8 cellular contexts compared by ENCODE assay signal in the genomic region with DNA sequence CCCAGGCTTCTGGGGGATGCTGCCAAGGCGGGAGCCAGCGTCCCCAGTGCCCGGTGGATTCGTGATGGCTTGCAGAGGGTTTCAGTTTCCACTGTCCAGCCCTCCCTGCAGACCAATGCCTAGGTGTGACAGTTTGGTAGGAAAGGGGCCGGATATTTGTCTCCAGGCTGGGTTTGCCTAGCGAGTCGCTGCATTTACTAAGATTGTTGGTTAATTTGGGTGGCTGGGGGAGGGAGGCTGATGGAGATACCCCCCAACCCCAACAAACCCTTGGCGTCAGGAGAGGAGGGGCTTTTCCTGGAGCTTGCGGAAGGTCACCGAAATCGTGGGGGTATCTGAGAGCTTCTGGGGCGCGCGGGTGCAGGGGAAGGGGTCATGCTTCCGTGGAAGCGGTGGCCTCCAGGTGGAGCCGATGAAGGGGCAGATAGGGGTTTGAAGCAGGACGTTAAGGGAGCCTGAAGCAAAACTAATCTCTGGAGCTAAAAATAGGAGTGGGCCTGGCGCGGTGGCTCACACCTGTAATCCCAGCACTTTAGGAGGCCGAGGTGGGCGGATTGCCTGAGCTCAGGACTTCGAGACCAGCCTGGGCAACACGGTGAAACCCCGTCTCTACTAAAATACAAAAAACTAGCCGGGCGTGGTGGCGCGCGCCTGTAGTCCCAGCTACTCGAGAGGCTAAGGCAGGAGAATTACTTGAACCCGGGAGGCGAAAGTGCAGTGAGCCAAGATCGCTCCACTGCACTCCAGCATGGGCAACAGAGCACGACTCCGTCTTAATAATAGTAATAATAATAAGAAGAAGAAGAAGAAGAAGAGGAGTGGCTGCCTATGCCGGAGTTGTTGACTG. TPM values are rescaled to one million over a fixed set of nuclear protein-coding genes. Genes with fewer than 3 reads are reported as not detected.
A peak's percentile ranks its signal among the peaks of the same experiment; 100 is the strongest.
DNase-seq lines count a peak whose midpoint lies in the region; ATAC-seq and TF ChIP-seq lines count a peak whose summit lies in the region.

No MANE protein-coding gene starts in this region.

- RAD21 ChIA-PET in HCT116 (lab: Charles Lee; ENCODE audit: low non-redundant PET in 1 of 2, low total read pairs in 2 of 2, uncharacterized antibody in 2 of 2, unreplicated experiment in 2 of 2), result no interaction called here

- peaks cover 9 to 26% of the 10 kb centered on the region in 2 experiments; a peak in 3 of 4 replicates for H3K4me1 ChIP-seq in HCT116 (ENCODE audit: control insufficient read depth in 1 of 2, insufficient read depth in 2 of 2, low read length in 2 of 2)

- H3K27me3 ChIP-seq in HCT116 (ENCODE audit: insufficient read depth, low read length), result no peaks in the 10 kb centered on the region

- peak overlapping the region; percentile 79 for H3K27ac ChIP-seq in HCT116 (ENCODE audit: low read depth, low read length)

- H2AFZ ChIP-seq in HCT116 (ENCODE audit: low read depth, low read length, poor library complexity, severe bottlenecking), result no peak overlapping the region

- DNase-seq in HCT116 (ENCODE audit: low read depth, low spot score) (no peak), islet precursor cell (peak; percentile 75), kidney glomerular epithelial cell (lab: John Stamatoyannopoulos, UW) (no peak), NCI-H526 treated with DMSO at 0.1 percent for 48 hours (lab: John Stamatoyannopoulos, UW) (no peak)
- no peak for DNase-seq in activated naive CD8-positive, alpha-beta T cell treated with anti-CD3 and anti-CD28 coated beads, Interleukin-2, amount 50 U/mL, for 24 hours
- no peak for DNase-seq in stimulated activated naive B cell treated with anti-CD40 and anti-IgM and Interleukin-4, amounts not matched to agents 10 μg/mL and 1 μg/mL and 100 μg/mL, for 72 hours

- TF ChIP-seq RAD21 in HCT116 (IDR thresholded peaks at IDR 0.05; ENCODE audit: low read depth), result no peak

- TF ChIP-seq POLR2A in HCT116 (IDR thresholded peaks at IDR 0.05; ENCODE audit: borderline replicate concordance, extremely low read depth, insufficient read depth, insufficient read length), result no peak

- no peaks in the 10 kb centered on the region; the same call in 1 of the 2 replicates for H4K20me1 ChIP-seq in HCT116 (ENCODE audit: insufficient read depth)

- no TSS peak for BruUV-seq in HCT116 (replicated peaks; lab: Mats Ljungman, UMichigan)

- H3K27me3 Mint-ChIP-seq in activated naive CD8-positive, alpha-beta T cell treated with anti-CD3 and anti-CD28 coated beads, Interleukin-2, amount 50 U/mL, for 24 hours, result peaks cover 36% of the 10 kb centered on the region
- H3K27me3 Mint-ChIP-seq in stimulated activated naive B cell treated with anti-CD40 and anti-IgM and Interleukin-4, amounts not matched to agents 10 μg/mL and 1 μg/mL and 100 μg/mL, for 72 hours, result peaks cover 4 to 6% of the 10 kb centered on the region in 2 donors

- no peak overlapping the region for H3K27ac Mint-ChIP-seq in activated naive CD8-positive, alpha-beta T cell treated with anti-CD3 and anti-CD28 coated beads, Interleukin-2, amount 50 U/mL, for 24 hours
- peak overlapping the region; percentile 14 for H3K27ac Mint-ChIP-seq in stimulated activated naive B cell treated with anti-CD40 and anti-IgM and Interleukin-4, amounts not matched to agents 10 μg/mL and 1 μg/mL and 100 μg/mL, for 72 hours

- POLR2A ChIA-PET in HCT116 (lab: Charles Lee), result no interaction called here

- no peak for TF ChIP-seq CTCF in HCT116 (IDR thresholded peaks at IDR 0.05 in 2 of 3, conservative IDR thresholded peaks at IDR 0.05 in 1 of 3; ENCODE audit: borderline replicate concordance in 1 of 3, insufficient read depth in 1 of 3, low read depth in 2 of 3, low read length in 2 of 3)

- H3K4me2 ChIP-seq in HCT116 (ENCODE audit: low read length), result peak overlapping the region; percentile 97

- peak overlapping the region; percentile 65 to 78 for H3K4me3 ChIP-seq in HCT116 (replicated peaks in 1 of 2; ENCODE audit: low read depth in 1 of 2, low read length in 2 of 2)

- ATAC-seq in HCT116 (no peak), HG03342 (IDR thresholded peaks at IDR 0.05; ENCODE audit: unreplicated experiment) (no peak), GM21723 (IDR thresholded peaks at IDR 0.05; ENCODE audit: unreplicated experiment) (no peak)
- no peak for ATAC-seq in activated naive CD8-positive, alpha-beta T cell treated with anti-CD3 and anti-CD28 coated beads, Interleukin-2, amount 50 U/mL, for 24 hours
- ATAC-seq in stimulated activated naive B cell treated with anti-CD40 and anti-IgM and Interleukin-4, amounts not matched to agents 10 μg/mL and 1 μg/mL and 100 μg/mL, for 72 hours (replicated peaks), result no peak

- H3K36me3 ChIP-seq in HCT116 (ENCODE audit: control insufficient read depth in 1 of 2, insufficient read depth in 2 of 2, low read length in 2 of 2), result 0 out of 4 replicates have a peak, but pooled peaks cover 0 to 3% of the 10 kb centered on the region in 2 experiments

- H3K9me2 ChIP-seq in HCT116 (ENCODE audit: insufficient read depth), result no peaks in the 10 kb centered on the region

- no peaks in the 10 kb centered on the region for H3K9me3 Mint-ChIP-seq in activated naive CD8-positive, alpha-beta T cell treated with anti-CD3 and anti-CD28 coated beads, Interleukin-2, amount 50 U/mL, for 24 hours
- no peaks in the 10 kb centered on the region for H3K9me3 Mint-ChIP-seq in stimulated activated naive B cell treated with anti-CD40 and anti-IgM and Interleukin-4, amounts not matched to agents 10 μg/mL and 1 μg/mL and 100 μg/mL, for 72 hours

- H3K36me3 Mint-ChIP-seq in activated naive CD8-positive, alpha-beta T cell treated with anti-CD3 and anti-CD28 coated beads, Interleukin-2, amount 50 U/mL, for 24 hours (ENCODE audit: low read depth), result no peaks in the 10 kb centered on the region
- H3K36me3 Mint-ChIP-seq in stimulated activated naive B cell treated with anti-CD40 and anti-IgM and Interleukin-4, amounts not matched to agents 10 μg/mL and 1 μg/mL and 100 μg/mL, for 72 hours, result no peaks in the 10 kb centered on the region

- peak overlapping the region; percentile 40 for H3K4me3 Mint-ChIP-seq in activated naive CD8-positive, alpha-beta T cell treated with anti-CD3 and anti-CD28 coated beads, Interleukin-2, amount 50 U/mL, for 24 hours
- peak overlapping the region; percentile 60 to 70 for H3K4me3 Mint-ChIP-seq in stimulated activated naive B cell treated with anti-CD40 and anti-IgM and Interleukin-4, amounts not matched to agents 10 μg/mL and 1 μg/mL and 100 μg/mL, for 72 hours

- CTCF ChIA-PET in HCT116 (lab: Charles Lee), result no interaction called here

- H3K4me1 Mint-ChIP-seq in activated naive CD8-positive, alpha-beta T cell treated with anti-CD3 and anti-CD28 coated beads, Interleukin-2, amount 50 U/mL, for 24 hours, result peaks cover 13% of the 10 kb centered on the region
- H3K4me1 Mint-ChIP-seq in stimulated activated naive B cell treated with anti-CD40 and anti-IgM and Interleukin-4, amounts not matched to agents 10 μg/mL and 1 μg/mL and 100 μg/mL, for 72 hours, result peaks cover 12 to 28% of the 10 kb centered on the region in 2 donors

- peaks cover 28% of the 10 kb centered on the region for H3K79me2 ChIP-seq in HCT116 (ENCODE audit: insufficient read depth, low read length)

- H3K9me3 ChIP-seq in HCT116 (ENCODE audit: control insufficient read depth in 1 of 2, insufficient read depth in 1 of 2, low read depth in 1 of 2, low read length in 2 of 2), result no peaks in the 10 kb centered on the region

- intact Hi-C loops in HCT116 (cut with micrococcal nuclease), result no loop called here

- peak overlapping the region; percentile 79 for H3K9ac ChIP-seq in HCT116 (ENCODE audit: low read length)

TF ChIP-seq in HCT116, 20 proteins besides CTCF, POLR2A, EP300 and RAD21:
- TF ChIP-seq, protein P1, sequence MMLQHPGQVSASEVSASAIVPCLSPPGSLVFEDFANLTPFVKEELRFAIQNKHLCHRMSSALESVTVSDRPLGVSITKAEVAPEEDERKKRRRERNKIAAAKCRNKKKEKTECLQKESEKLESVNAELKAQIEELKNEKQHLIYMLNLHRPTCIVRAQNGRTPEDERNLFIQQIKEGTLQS (IDR thresholded peaks at IDR 0.05), result no peak
- TF ChIP-seq ELF1 (IDR thresholded peaks at IDR 0.05; ENCODE audit: borderline replicate concordance, low read depth) (no peak), SRF (IDR thresholded peaks at IDR 0.05; ENCODE audit: low read depth) (no peak), FOSL1 (IDR thresholded peaks at IDR 0.05; ENCODE audit: low read depth) (no peak), JUND (IDR thresholded peaks at IDR 0.05) (no peak), TCF7L2 (IDR thresholded peaks at IDR 0.05; ENCODE audit: borderline replicate concordance, extremely low read depth, insufficient read depth, insufficient read length) (no peak), SIN3A (IDR thresholded peaks at IDR 0.05; ENCODE audit: low read depth) (no peak), EZH2phosphoT487 (IDR thresholded peaks at IDR 0.05; ENCODE audit: borderline replicate concordance) (no peak), ZFX (IDR thresholded peaks at IDR 0.05) (no peak), CEBPB (IDR thresholded peaks at IDR 0.05; ENCODE audit: low read depth) (no peak), EGR1 (IDR thresholded peaks at IDR 0.05; ENCODE audit: low read depth) (no peak), EZH2 (IDR thresholded peaks at IDR 0.05) (no peak)
- TF ChIP-seq, protein P2, sequence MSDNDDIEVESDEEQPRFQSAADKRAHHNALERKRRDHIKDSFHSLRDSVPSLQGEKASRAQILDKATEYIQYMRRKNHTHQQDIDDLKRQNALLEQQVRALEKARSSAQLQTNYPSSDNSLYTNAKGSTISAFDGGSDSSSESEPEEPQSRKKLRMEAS (IDR thresholded peaks at IDR 0.05), result no peak
- TF ChIP-seq, protein P3, sequence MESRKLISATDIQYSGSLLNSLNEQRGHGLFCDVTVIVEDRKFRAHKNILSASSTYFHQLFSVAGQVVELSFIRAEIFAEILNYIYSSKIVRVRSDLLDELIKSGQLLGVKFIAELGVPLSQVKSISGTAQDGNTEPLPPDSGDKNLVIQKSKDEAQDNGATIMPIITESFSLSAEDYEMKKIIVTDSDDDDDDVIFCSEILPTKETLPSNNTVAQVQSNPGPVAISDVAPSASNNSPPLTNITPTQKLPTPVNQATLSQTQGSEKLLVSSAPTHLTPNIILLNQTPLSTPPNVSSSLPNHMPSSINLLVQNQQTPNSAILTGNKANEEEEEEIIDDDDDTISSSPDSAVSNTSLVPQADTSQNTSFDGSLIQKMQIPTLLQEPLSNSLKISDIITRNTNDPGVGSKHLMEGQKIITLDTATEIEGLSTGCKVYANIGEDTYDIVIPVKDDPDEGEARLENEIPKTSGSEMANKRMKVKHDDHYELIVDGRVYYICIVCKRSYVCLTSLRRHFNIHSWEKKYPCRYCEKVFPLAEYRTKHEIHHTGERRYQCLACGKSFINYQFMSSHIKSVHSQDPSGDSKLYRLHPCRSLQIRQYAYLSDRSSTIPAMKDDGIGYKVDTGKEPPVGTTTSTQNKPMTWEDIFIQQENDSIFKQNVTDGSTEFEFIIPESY (IDR thresholded peaks at IDR 0.05; ENCODE audit: extremely low read depth, insufficient replicate concordance, low read length), result no peak
TF ChIP-seq in HCT116: peak in this region for 0.

RNA-seq across cellular contexts. Expression of gene CDC42BPB, which starts 1.1 kb away (rescaled TPM):
- 85.6 TPM for total RNA-seq in HCT116 (2021; ENCODE audit: unreplicated experiment)
- polyA plus RNA-seq in HCT116 (2012), result 81.0 and 89.0 TPM in 2 replicates

RNA-seq across cellular contexts. Expression of gene LBHD2, which starts 25.6 kb away (rescaled TPM):
- total RNA-seq in HCT116 (2021; ENCODE audit: unreplicated experiment), result not detected
- polyA plus RNA-seq in HCT116 (2012), result not detected in 2 replicates

RNA-seq across cellular contexts. Expression of gene EXOC3L4, which starts 36.1 kb away (rescaled TPM):
- not detected for total RNA-seq in HCT116 (2021; ENCODE audit: unreplicated experiment)
- polyA plus RNA-seq in HCT116 (2012), result 0.15 and 0.34 TPM in 2 replicates
